ENCODE assay signal across 12 cellular contexts in genomic region chr12:122126713-122127597, GRCh38. TPM values are rescaled to one million over a fixed set of nuclear protein-coding genes. Genes with fewer than 3 reads are reported as not detected.
A peak's percentile ranks its signal among the peaks of the same experiment; 100 is the strongest.
DNase-seq lines count a peak whose midpoint lies in the region; ATAC-seq and TF ChIP-seq lines count a peak whose summit lies in the region.
"Had no signal": no experiment of that assay in that cellular context is flagged by ENCODE, and none has a peak within 500 bp of the region (broad histone marks: within the 10 kb centered on the region; RNA-seq: fewer than 3 reads in every experiment).

No MANE protein-coding gene starts in this region.

- H3K4me1 ChIP-seq in Panc1 (ENCODE audit: control insufficient read depth, insufficient read depth, low read length), result peaks cover 46% of the 10 kb centered on the region

- POLR2A ChIA-PET in Panc1 (lab: Charles Lee), result interaction anchor here (0.8 kb wide), 1 partner anchor 29 kb away, joined by 3 read pairs; no protein-coding TSS in a partner anchor

- H3K4me3 ChIP-seq in Panc1 (ENCODE audit: low read depth in 2 of 2, low read length in 2 of 2), result no peak overlapping the region
- H3K4me3 ChIP-seq: lung had no signal

- peak; percentile 30 for DNase-seq in COLO668 (lab: John Stamatoyannopoulos, UW; ENCODE audit: unreplicated experiment)
- DNase-seq in Panc1 (ENCODE audit: low read depth, low spot score), result no peak
- peak; percentile 67 for DNase-seq in fibroblast of peridontal ligament (ENCODE audit: extremely low read depth)
- peak; percentile 30 for DNase-seq in renal cortical epithelial cell (ENCODE audit: low read depth)
- no peak for DNase-seq in iPS-NIHi11 (ENCODE audit: low spot score)
- no peak for DNase-seq in NCI-H345 (lab: John Stamatoyannopoulos, UW)
- no peak for DNase-seq in GM19240 (ENCODE audit: insufficient read length, low spot score)
- DNase-seq in stimulated activated CD4-positive, alpha-beta T cell treated with anti-CD3 and anti-CD28 coated beads, Interleukin-12 subunit alpha, Interleukin-12 subunit beta, amount 100 ng/mL, for 4 hours, result no peak
- DNase-seq: activated CD8-positive, alpha-beta memory T cell treated with anti-CD3 and anti-CD28 coated beads, Interleukin-2, amount 50 U/mL, for 4 hours; DND-41 had no signal

- in situ Hi-C loops in Panc1 (cut with HindIII; ENCODE audit: low pct_unique_long_range_greater_than_20kb, low sequenced_read_pairs), result no loop called here

- no TSS peak for BruUV-seq in Panc1 (replicated peaks; lab: Mats Ljungman, UMichigan)

- H3K27me3 ChIP-seq in Panc1 (ENCODE audit: control insufficient read depth, insufficient read depth, low read length), result no peaks in the 10 kb centered on the region

- TF ChIP-seq CTCF in Panc1 (IDR thresholded peaks at IDR 0.05), result peak; percentile 76

- no peaks in the 10 kb centered on the region for H3K9me3 ChIP-seq in Panc1 (ENCODE audit: control insufficient read depth, insufficient read depth, low read depth, low read length)

- ATAC-seq in Panc1, result peak; percentile 57; the same call in 1 of the 2 replicates

- peaks cover 7% of the 10 kb centered on the region for H3K36me3 ChIP-seq in Panc1 (ENCODE audit: control insufficient read depth, insufficient read depth, low read length)

- CTCF ChIA-PET in Panc1 (lab: Charles Lee), result interaction anchor here (0.6 to 1.0 kb wide), 3 partner anchors 30 to 203 kb away, joined by 3 to 4 read pairs (median 3); no protein-coding TSS in a partner anchor

- intact Hi-C loops in Panc1 (cut with micrococcal nuclease; ENCODE audit: unreplicated experiment), result no loop called here

- 0 out of 2 replicates have a peak overlapping the region, but pooled peaks have one; percentile 15 for H3K27ac ChIP-seq in Panc1 (ENCODE audit: low read length)

RNA-seq across cellular contexts. Expression of gene IL31, which starts 47.1 kb away (rescaled TPM):
- total RNA-seq in Panc1 (2021; ENCODE audit: unreplicated experiment) (not detected), renal cortical epithelial cell (not detected in 2 replicates)
- not detected for polyA plus RNA-seq in Panc1 (2012; ENCODE audit: insufficient read length)
- total RNA-seq: bronchial epithelial cell, lung had no signal
- polyA plus RNA-seq: lung had no signal

RNA-seq across cellular contexts. Expression of gene MLXIP, which starts 48.4 kb away (rescaled TPM):
- 124 TPM for total RNA-seq in Panc1 (2021; ENCODE audit: unreplicated experiment)
- polyA plus RNA-seq in Panc1 (2012; ENCODE audit: insufficient read length), result 115 TPM
- total RNA-seq in renal cortical epithelial cell, result 16.1 and 58.8 TPM in 2 replicates

RNA-seq across cellular contexts. Expression of gene LRRC43, which starts 56.0 kb away (rescaled TPM):
- total RNA-seq in Panc1 (2021; ENCODE audit: unreplicated experiment) (1.5 TPM), renal cortical epithelial cell (0.69 and 1.3 TPM in 2 replicates)
- polyA plus RNA-seq in Panc1 (2012; ENCODE audit: insufficient read length), result 1.4 TPM

Comparison
In these comparisons a context has a peak if more than half of its experiments do, and no peak if none do; other contexts are left out.
1. DNase-seq: peak in COLO668 (single experiment), fibroblast of peridontal ligament (single experiment) and renal cortical epithelial cell (single experiment); none in Panc1 (single experiment), iPS-NIHi11 (single experiment), NCI-H345 (single experiment), GM19240 (single experiment) and stimulated activated CD4-positive, alpha-beta T cell treated with anti-CD3 and anti-CD28 coated beads, Interleukin-12 subunit alpha, Interleukin-12 subunit beta, amount 100 ng/mL, for 4 hours (single experiment).